ENCODE assay signal across 2 cellular contexts in genomic region chr11:66380264-66380663, GRCh38.
TF ChIP-seq lines count a peak whose summit lies in the region.

No MANE protein-coding gene starts in this region.

TF ChIP-seq in A549, 52 proteins besides CTCF, POLR2A, EP300 and RAD21:
- TF ChIP-seq MAFK (IDR thresholded peaks at IDR 0.05; ENCODE audit: partially characterized antibody): peak; percentile 56

TF ChIP-seq in HCT116, 20 proteins besides CTCF, POLR2A, EP300 and RAD21:
- TF ChIP-seq EGR1 (IDR thresholded peaks at IDR 0.05; ENCODE audit: low read depth) (peak; percentile 80), MAX (IDR thresholded peaks at IDR 0.05) (peak; percentile 50), CBX3 (IDR thresholded peaks at IDR 0.05; ENCODE audit: low read depth) (peak; percentile 50; the same call in 1 of the 2 replicates)
TF ChIP-seq in HCT116: peak in this region for 3; not testable (repeated sequence) for 17.
